ENCODE assay signal across 21 cellular contexts in genomic region chr10:66983482-66983818, GRCh38. TPM values are rescaled to one million over a fixed set of nuclear protein-coding genes. Genes with fewer than 3 reads are reported as not detected.
"Had no signal": no experiment of that assay in that cellular context is flagged by ENCODE, and none has a peak within 500 bp of the region (broad histone marks: within the 10 kb centered on the region; RNA-seq: fewer than 3 reads in every experiment).

No MANE protein-coding gene starts in this region.

- H3K27me3 Mint-ChIP-seq: activated CD4-positive, alpha-beta T cell treated with anti-CD3 and anti-CD28 coated beads, Interleukin-2, amount 10 ng/mL, durations not matched to agents 7 days and 5 days; memory B cell; type B pancreatic cell had no signal

- H3K36me3 Mint-ChIP-seq: memory B cell; naive thymus-derived CD4-positive, alpha-beta T cell; stimulated activated effector memory CD8-positive, alpha-beta T cell treated with anti-CD3 and anti-CD28 coated beads, Interleukin-12 subunit alpha, Interleukin-12 subunit beta, amount 100 ng/mL, for 72 hours; type B pancreatic cell had no signal

- DNase-seq: activated CD4-positive, alpha-beta T cell treated with anti-CD3 and anti-CD28 coated beads, Interleukin-2, amount 10 ng/mL, durations not matched to agents 7 days and 5 days; activated CD8-positive, alpha-beta memory T cell treated with anti-CD3 and anti-CD28 coated beads, Interleukin-2, amount 50 U/mL, for 4 hours; activated CD8-positive, alpha-beta T cell treated with anti-CD3 and anti-CD28 coated beads, Interleukin-2, amount 10 ng/mL, durations not matched to agents 7 days and 5 days; activated effector memory CD4-positive, alpha-beta T cell treated with Interleukin-2 at 50 U/mL for 16 hours; activated naive CD4-positive, alpha-beta T cell treated with anti-CD3 and anti-CD28 coated beads, Interleukin-2, amount 50 U/mL, for 16 hours; activated T-cell treated with anti-CD3 and anti-CD28 coated beads, Interleukin-2, amount 50 U/mL, for 48 hours; effector CD4-positive, alpha-beta T cell; heart right ventricle; kidney glomerular epithelial cell; mucosa of descending colon; naive thymus-derived CD4-positive, alpha-beta T cell; stimulated activated CD4-positive, alpha-beta T cell treated with anti-CD3 and anti-CD28 coated beads, Interleukin-4, amount 100 ng/mL, for 24 hours had no signal

- ATAC-seq: activated CD4-positive, CD25-positive, alpha-beta regulatory T cell treated with anti-CD3 and anti-CD28 coated beads, Interleukin-2, amount 50 U/mL, for 24 hours; activated CD8-positive, alpha-beta T cell treated with anti-CD3 and anti-CD28 coated beads, Interleukin-2, amount 10 ng/mL, durations not matched to agents 7 days and 5 days; heart right ventricle; mucosa of descending colon; naive thymus-derived CD4-positive, alpha-beta T cell; sciatic nerve; stimulated activated effector memory CD8-positive, alpha-beta T cell treated with anti-CD3 and anti-CD28 coated beads, Interleukin-12 subunit alpha, Interleukin-12 subunit beta, amount 100 ng/mL, for 72 hours had no signal

- H3K27ac Mint-ChIP-seq: activated CD4-positive, alpha-beta T cell treated with anti-CD3 and anti-CD28 coated beads, Interleukin-2, amount 10 ng/mL, durations not matched to agents 7 days and 5 days; activated CD8-positive, alpha-beta T cell treated with anti-CD3 and anti-CD28 coated beads, Interleukin-2, amount 10 ng/mL, durations not matched to agents 7 days and 5 days; memory B cell; naive thymus-derived CD4-positive, alpha-beta T cell; stimulated activated effector memory CD8-positive, alpha-beta T cell treated with anti-CD3 and anti-CD28 coated beads, Interleukin-12 subunit alpha, Interleukin-12 subunit beta, amount 100 ng/mL, for 72 hours; type B pancreatic cell had no signal

- H3K4me1 Mint-ChIP-seq: activated CD4-positive, alpha-beta T cell treated with anti-CD3 and anti-CD28 coated beads, Interleukin-2, amount 10 ng/mL, durations not matched to agents 7 days and 5 days; naive thymus-derived CD4-positive, alpha-beta T cell; stimulated activated effector memory CD8-positive, alpha-beta T cell treated with anti-CD3 and anti-CD28 coated beads, Interleukin-12 subunit alpha, Interleukin-12 subunit beta, amount 100 ng/mL, for 72 hours had no signal

- H3K4me3 Mint-ChIP-seq: activated CD4-positive, alpha-beta T cell treated with anti-CD3 and anti-CD28 coated beads, Interleukin-2, amount 10 ng/mL, durations not matched to agents 7 days and 5 days; activated CD8-positive, alpha-beta T cell treated with anti-CD3 and anti-CD28 coated beads, Interleukin-2, amount 10 ng/mL, durations not matched to agents 7 days and 5 days; memory B cell; naive thymus-derived CD4-positive, alpha-beta T cell; stimulated activated effector memory CD8-positive, alpha-beta T cell treated with anti-CD3 and anti-CD28 coated beads, Interleukin-12 subunit alpha, Interleukin-12 subunit beta, amount 100 ng/mL, for 72 hours; type B pancreatic cell had no signal

- H3K9me3 Mint-ChIP-seq: activated CD4-positive, alpha-beta T cell treated with anti-CD3 and anti-CD28 coated beads, Interleukin-2, amount 10 ng/mL, durations not matched to agents 7 days and 5 days; type B pancreatic cell had no signal

- FAIRE-seq: bronchial epithelial cell had no signal

RNA-seq across cellular contexts. Expression of gene LRRTM3, which starts 57.6 kb away (rescaled TPM):
- total RNA-seq: activated CD4-positive, alpha-beta T cell treated with anti-CD3 and anti-CD28 coated beads, Interleukin-2, amount 10 ng/mL, durations not matched to agents 7 days and 5 days; activated CD8-positive, alpha-beta T cell treated with anti-CD3 and anti-CD28 coated beads, Interleukin-2, amount 10 ng/mL, durations not matched to agents 7 days and 5 days; ascending aorta; bronchial epithelial cell; endothelial cell of umbilical vein; heart right ventricle; liver; naive thymus-derived CD4-positive, alpha-beta T cell had no signal
